In genomic region chr7:151128716-151129115, GRCh38 we compare ENCODE assay signal across 21 cellular contexts. TPM values are rescaled to one million over a fixed set of nuclear protein-coding genes. Genes with fewer than 3 reads are reported as not detected.
"Had no signal": no experiment of that assay in that cellular context is flagged by ENCODE, and none has a peak within 500 bp of the region (broad histone marks: within the 10 kb centered on the region; RNA-seq: fewer than 3 reads in every experiment).

No MANE protein-coding gene starts in this region.

- H3K27ac ChIP-seq: SJSA1, SK-N-MC had no signal

- H3K4me1 ChIP-seq: SJSA1 had no signal

- DNase-seq: KBM-7, NCI-H1092, NCI-H1105 treated with DMSO at 0.1 percent for 48 hours, NCI-H1417 treated with DMSO at 0.1 percent for 48 hours, NCI-H146, NCI-H1694 treated with DMSO at 0.1 percent for 48 hours, NCI-H1930, NCI-H2081, NCI-H2107, NCI-H2227 treated with DMSO at 0.1 percent for 48 hours, NCI-H524, NCI-H526 treated with DMSO at 0.1 percent for 48 hours, NCI-H774, RPMI8226, SHP77 treated with DMSO at 0.1 percent for 48 hours had no signal

- H3K9me3 ChIP-seq: SJSA1 had no signal

- H3K27me3 ChIP-seq: SJSA1 had no signal

- H3K4me3 ChIP-seq: SJSA1, SK-N-MC had no signal

RNA-seq across cellular contexts. Expression of gene GBX1, which starts 38.8 kb away (rescaled TPM):
- total RNA-seq: HT-29, LHCN-M2, MCF 10A, NCI-H460, SJSA1 had no signal

RNA-seq across cellular contexts. Expression of gene ASB10, which starts 58.3 kb away (rescaled TPM):
- total RNA-seq: HT-29, LHCN-M2, MCF 10A, NCI-H460, SJSA1 had no signal
